ENCODE assay signal across 13 cellular contexts in the genomic region with DNA sequence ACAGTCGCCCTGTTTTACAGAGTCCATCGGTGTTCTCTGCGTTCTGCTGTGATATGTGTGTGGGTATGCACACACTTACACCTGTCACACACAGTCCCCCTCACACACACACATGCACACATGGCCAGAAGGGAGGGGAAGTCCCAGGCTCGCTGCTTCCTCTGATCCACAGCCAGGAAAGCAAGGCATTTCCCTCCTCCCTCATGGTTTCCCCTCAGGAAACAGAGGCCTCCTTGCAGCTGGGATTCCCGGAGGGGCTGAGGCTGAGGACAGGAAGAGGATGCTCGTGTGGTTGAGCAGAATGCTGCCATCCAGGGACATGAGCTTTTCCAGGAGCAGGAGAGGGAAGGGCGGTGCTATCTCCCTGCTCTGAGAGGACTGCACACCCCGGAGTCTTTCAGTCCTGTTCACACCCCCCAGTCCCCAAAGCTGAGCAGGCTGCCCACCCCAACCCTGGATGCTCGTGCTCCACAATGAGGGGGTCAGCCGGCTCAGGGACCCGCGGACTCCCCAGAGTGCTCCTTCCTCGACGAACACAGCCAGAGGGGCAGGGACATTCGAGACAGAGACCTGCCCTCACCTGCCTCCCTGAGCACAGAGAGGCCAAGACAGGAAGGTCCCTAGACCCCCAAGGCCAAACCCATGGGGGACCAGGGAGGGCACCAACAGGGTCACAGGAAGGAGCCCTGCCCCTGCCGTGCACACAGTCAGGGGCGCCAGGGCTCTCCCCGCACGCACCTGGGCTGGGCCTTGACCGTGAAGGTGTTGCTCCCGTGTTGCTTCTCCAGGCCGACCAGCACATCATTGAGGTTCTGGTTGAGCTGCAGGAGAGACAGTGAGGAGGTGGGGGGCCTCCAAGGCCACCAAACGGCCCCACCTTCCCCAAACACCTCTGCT. TPM values are rescaled to one million over a fixed set of nuclear protein-coding genes. Genes with fewer than 3 reads are reported as not detected.
A peak's percentile ranks its signal among the peaks of the same experiment; 100 is the strongest.
DNase-seq lines count a peak whose midpoint lies in the region; ATAC-seq and TF ChIP-seq lines count a peak whose summit lies in the region.
"Had no signal": no experiment of that assay in that cellular context is flagged by ENCODE, and none has a peak within 500 bp of the region (broad histone marks: within the 10 kb centered on the region; RNA-seq: fewer than 3 reads in every experiment).

No MANE protein-coding gene starts in this region.

- peaks cover 4 to 28% of the 10 kb centered on the region in 2 donors for H3K4me1 ChIP-seq in right atrium auricular region
- H3K4me1 ChIP-seq in mesenchymal stem cell (ENCODE audit: control insufficient read depth, insufficient read depth, low read depth, low read length) = peaks cover 42% of the 10 kb centered on the region

- H3K9me3 ChIP-seq in right atrium auricular region (no peaks in the 10 kb centered on the region), mesenchymal stem cell (ENCODE audit: control insufficient read depth, low read length) (no peaks in the 10 kb centered on the region)
- H3K9me3 ChIP-seq: SJSA1, upper lobe of right lung had no signal

- H2BK5ac ChIP-seq in mesenchymal stem cell (ENCODE audit: low read depth, low read length, poor library complexity, severe bottlenecking) = no peak overlapping the region

- H3K27me3 Mint-ChIP-seq in chondrocyte (ENCODE audit: low read depth) = no peaks in the 10 kb centered on the region

- H3K79me1 ChIP-seq in mesenchymal stem cell (replicated peaks; ENCODE audit: low read length, poor library complexity, severe bottlenecking) = peaks cover 40% of the 10 kb centered on the region

- H3K27ac Mint-ChIP-seq in chondrocyte (ENCODE audit: unreplicated experiment) = peak overlapping the region; percentile 11

- no peak for DNase-seq in left ventricle myocardium superior
- DNase-seq in right atrium auricular region (ENCODE audit: low spot score) = no peak
- DNase-seq in chondrocyte (ENCODE audit: low spot score) = no peak
- DNase-seq in mesenchymal stem cell = peak; percentile 91
- DNase-seq in T-helper 9 cell = no peak
- no peak for DNase-seq in activated CD4-positive, alpha-beta T cell treated with anti-CD3 and anti-CD28 coated beads, Interleukin-2, amount 50 U/mL, for 4 hours
- DNase-seq: NCI-H2029 treated with DMSO at 0.1 percent for 48 hours, occipital lobe, upper lobe of right lung, WERI-Rb-1 had no signal

- H3K36me3 ChIP-seq in right atrium auricular region = no peaks in the 10 kb centered on the region
- H3K36me3 ChIP-seq in mesenchymal stem cell (ENCODE audit: control insufficient read depth in 1 of 2, insufficient read depth in 2 of 2, low read depth in 1 of 2, low read length in 2 of 2) = peaks cover 66 to 79% of the 10 kb centered on the region in 2 experiments
- H3K36me3 ChIP-seq: upper lobe of right lung had no signal

- peak overlapping the region; percentile 78 to 94 for H2BK12ac ChIP-seq in mesenchymal stem cell (ENCODE audit: low read length in 2 of 2)

- H2AFZ ChIP-seq in mesenchymal stem cell (ENCODE audit: low read depth, low read length) = no peak overlapping the region

- ATAC-seq in left ventricle myocardium superior = peak; percentile 1
- ATAC-seq in GM19035 (IDR thresholded peaks at IDR 0.05; ENCODE audit: unreplicated experiment) = no peak
- no peak for ATAC-seq in HG02885 (IDR thresholded peaks at IDR 0.05; ENCODE audit: poor library complexity, unreplicated experiment)
- ATAC-seq: upper lobe of right lung had no signal

- H3K23ac ChIP-seq in mesenchymal stem cell (ENCODE audit: low read length in 2 of 2) = peak overlapping the region in 1 of 2 experiments; percentile 77

- peak overlapping the region; percentile 92 for H4K8ac ChIP-seq in mesenchymal stem cell (ENCODE audit: low read length)

- peak overlapping the region; percentile 95 for H2BK120ac ChIP-seq in mesenchymal stem cell (ENCODE audit: low read depth, low read length)

- peak overlapping the region; percentile 14 for H2AK5ac ChIP-seq in mesenchymal stem cell (ENCODE audit: low read length, severe bottlenecking)

- H3K36me3 Mint-ChIP-seq in chondrocyte (ENCODE audit: low read depth) = peaks cover 13% of the 10 kb centered on the region

- H4K91ac ChIP-seq in mesenchymal stem cell (ENCODE audit: low read length) = peak overlapping the region; percentile 98

- peak overlapping the region; percentile 99 for H2BK15ac ChIP-seq in mesenchymal stem cell (ENCODE audit: low read depth, poor library complexity, severe bottlenecking)

- 77% methylated on average over 18 of the region's 23 CpGs for WGBS in mesenchymal stem cell

- peak overlapping the region; percentile 11 for H3K9ac ChIP-seq in mesenchymal stem cell (ENCODE audit: low read length)

- no peak overlapping the region for H3K4me2 ChIP-seq in mesenchymal stem cell (ENCODE audit: low read length, poor library complexity, severe bottlenecking)

- peak overlapping the region; percentile 75 to 99 for H3K4ac ChIP-seq in mesenchymal stem cell (ENCODE audit: low read depth in 1 of 2, low read length in 2 of 2)

- H3K27me3 ChIP-seq in right atrium auricular region (no peaks in the 10 kb centered on the region), mesenchymal stem cell (ENCODE audit: control insufficient read depth in 1 of 2, insufficient read depth in 1 of 2, low read length in 2 of 2) (no peaks in the 10 kb centered on the region)
- H3K27me3 ChIP-seq: SJSA1, upper lobe of right lung had no signal

- H3K9me3 Mint-ChIP-seq in chondrocyte (ENCODE audit: low read depth) = no peaks in the 10 kb centered on the region

- H3K27ac ChIP-seq in right atrium auricular region (no peak overlapping the region), mesenchymal stem cell (ENCODE audit: low read length, poor library complexity, severe bottlenecking) (peak overlapping the region; percentile 10)
- H3K27ac ChIP-seq: SJSA1, upper lobe of right lung, WERI-Rb-1 had no signal

- no peak overlapping the region for H3K4me3 ChIP-seq in right atrium auricular region
- H3K4me3 ChIP-seq in mesenchymal stem cell (ENCODE audit: insufficient read depth in 1 of 2, low read depth in 1 of 2, low read length in 2 of 2) = no peak overlapping the region
- H3K4me3 ChIP-seq: SJSA1, upper lobe of right lung had no signal

- no peak overlapping the region for H3K4me3 Mint-ChIP-seq in chondrocyte (ENCODE audit: unreplicated experiment)

- peak overlapping the region; percentile 83 to 94 for H3K18ac ChIP-seq in mesenchymal stem cell (ENCODE audit: low read depth in 1 of 2, low read length in 2 of 2)

- peaks cover 29% of the 10 kb centered on the region for H3K4me1 Mint-ChIP-seq in chondrocyte (ENCODE audit: low read depth)

- peak overlapping the region in 1 of 2 experiments; percentile 64 for H3K14ac ChIP-seq in mesenchymal stem cell (ENCODE audit: low read length in 2 of 2)

- TF ChIP-seq CTCF in right atrium auricular region (IDR thresholded peaks at IDR 0.05) (no peak), chondrocyte (IDR thresholded peaks at IDR 0.05) (no peak)

- intact Hi-C loops in left ventricle myocardium superior (cut with micrococcal nuclease) = no loop called here

RNA-seq across cellular contexts. Expression of gene BIN1, which starts 45.3 kb away (rescaled TPM):
- total RNA-seq in left ventricle myocardium superior = 15.0 TPM
- 10 to 100 TPM in 1 of 2 donors, 1 to 10 TPM in 1; 7.6 to 15.3 TPM for total RNA-seq in right atrium auricular region
- 40.0 to 64.0 TPM (median 63.6 TPM) in 3 replicates for total RNA-seq in chondrocyte
- polyA plus RNA-seq in mesenchymal stem cell (2013, experiment 1 of 2) = 61.3 TPM
- polyA plus RNA-seq in mesenchymal stem cell (2013, experiment 2 of 2) = 58.6 TPM
